Comparison of ENCODE assay signal across 10 cellular contexts in genomic region chr5:17398439-17398838, GRCh38.
DNase-seq lines count a peak whose midpoint lies in the region; ATAC-seq, FAIRE-seq and TF ChIP-seq lines count a peak whose summit lies in the region.
"Had no signal": no experiment of that assay in that cellular context is flagged by ENCODE, and none has a peak within 500 bp of the region (broad histone marks: within the 10 kb centered on the region; RNA-seq: fewer than 3 reads in every experiment).

No MANE protein-coding gene starts in this region.

- intact Hi-C loops in ovary (cut with DNase I), result no loop called here
- intact Hi-C loops in HepG2 (cut with micrococcal nuclease; ENCODE audit: unreplicated experiment), result no loop called here

- ATAC-seq in HG02885 (IDR thresholded peaks at IDR 0.05; ENCODE audit: poor library complexity, unreplicated experiment) (peak; percentile 65), HG03565 (IDR thresholded peaks at IDR 0.05; ENCODE audit: unreplicated experiment) (no peak), HepG2 (no peak)

- in situ Hi-C loops in HepG2 (cut with HindIII; ENCODE audit: extremely low pct_ligation_motif_present, low pct_unique_long_range_greater_than_20kb), result no loop called here

- whole genome bisulfite sequencing in ovary, 3 donors, result 26 to 40% (median 38%) methylated on average over 4 of the region's 4 CpGs
- 3% methylated on average over 4 of the region's 4 CpGs for WGBS in HepG2 (ENCODE audit: low lambda C conversion rate)

- FAIRE-seq in HepG2 (lab: Jason Lieb, UNC), result no peak

- H3K4me3 ChIP-seq in ovary, result no peak overlapping the region
- no peak overlapping the region for H3K4me3 ChIP-seq in HepG2 (replicated peaks in 1 of 3; ENCODE audit: insufficient read depth in 1 of 3, low read depth in 2 of 3, low read length in 3 of 3)

- H4K20me1 ChIP-seq in HepG2 (ENCODE audit: insufficient read depth, low read length), result no peaks in the 10 kb centered on the region

- TF ChIP-seq POLR2A in ovary (IDR thresholded peaks at IDR 0.05) (no peak), HepG2 (IDR thresholded peaks at IDR 0.05; ENCODE audit: insufficient read depth in 1 of 2, low read depth in 2 of 2, low read length in 2 of 2) (no peak)

- no peaks in the 10 kb centered on the region for H3K79me2 ChIP-seq in HepG2 (ENCODE audit: insufficient read depth, low read length)

- H3K9me3 ChIP-seq in ovary, result no peaks in the 10 kb centered on the region
- H3K9me3 ChIP-seq in HepG2 (ENCODE audit: low read length), result no peaks in the 10 kb centered on the region

- POLR2A ChIA-PET in RWPE1 (lab: Yijun Ruan, JAX; ENCODE audit: low non-redundant PET) (no interaction called here), HepG2 (lab: Yijun Ruan, JAX) (no interaction called here)

- H2AFZ ChIP-seq in HepG2 (ENCODE audit: low read length), result no peak overlapping the region

- TF ChIP-seq EP300 in ovary (IDR thresholded peaks at IDR 0.05) (no peak), HepG2 (IDR thresholded peaks at IDR 0.05; ENCODE audit: low read depth in 2 of 2, low read length in 2 of 2) (no peak), HepG2 (CRISPR knock-in tag; IDR thresholded peaks at IDR 0.05; ENCODE audit: borderline replicate concordance) (no peak)

- no peaks in the 10 kb centered on the region for H3K36me3 ChIP-seq in ovary
- H3K36me3 ChIP-seq in HepG2 (replicated peaks in 1 of 2; ENCODE audit: control insufficient read depth in 1 of 2, insufficient read depth in 2 of 2, low read length in 2 of 2), result no peaks in the 10 kb centered on the region

- CTCF ChIA-PET in RWPE1 (lab: Yijun Ruan, JAX), result interaction anchor here (0.5 kb wide), 1 partner anchor 9 kb away, joined by 3 read pairs; no protein-coding TSS in a partner anchor
- CTCF ChIA-PET in HepG2 (lab: Yijun Ruan, JAX; ENCODE audit: low intra/inter-chr PET ratio, low total read pairs), result no interaction called here

- H3K27ac ChIP-seq in RWPE1, result peak overlapping the region; percentile 43; the same call in 1 of the 2 replicates
- H3K27ac ChIP-seq in ovary, result no peak overlapping the region
- H3K27ac ChIP-seq in HepG2 (ENCODE audit: extremely low read length, insufficient read depth, low read length), result no peak overlapping the region

- DNase-seq in GM03348 (ENCODE audit: low spot score) (peak; percentile 71), RWPE1 (ENCODE audit: low spot score) (peak; percentile 70), islet precursor cell (peak; percentile 66), ovary (no peak), HepG2 (ENCODE audit: low spot score) (no peak), dermis blood vessel endothelial cell (no peak)
- DNase-seq: activated T-cell treated with anti-CD3 and anti-CD28 coated beads for 4 hours, foreskin melanocyte had no signal

- no TSS peak for BruUV-seq in HepG2 (replicated peaks; lab: Mats Ljungman, UMichigan)

- no peak overlapping the region for H3K4me2 ChIP-seq in HepG2 (ENCODE audit: low read depth, low read length)

- no peak overlapping the region for H3K9ac ChIP-seq in HepG2 (ENCODE audit: insufficient read depth, low read depth, low read length)

- TF ChIP-seq CTCF in RWPE1 (conservative IDR thresholded peaks at IDR 0.05; ENCODE audit: low read depth) (no peak), ovary (IDR thresholded peaks at IDR 0.05) (no peak), HepG2 (CRISPR knock-in tag; IDR thresholded peaks at IDR 0.05) (no peak)

- H3K4me1 ChIP-seq in ovary (ENCODE audit: insufficient read depth) (peaks cover 17% of the 10 kb centered on the region), HepG2 (ENCODE audit: insufficient read depth, low read length) (peaks cover 16% of the 10 kb centered on the region)

- H3K27me3 ChIP-seq in ovary (no peaks in the 10 kb centered on the region), HepG2 (ENCODE audit: control insufficient read depth in 1 of 2, insufficient read depth in 2 of 2, low read length in 2 of 2) (peaks cover 0 to 6% of the 10 kb centered on the region in 2 experiments; a peak in 1 of 5 replicates)

- TF ChIP-seq RAD21 in HepG2 (CRISPR knock-in tag; IDR thresholded peaks at IDR 0.05), result no peak

TF ChIP-seq in HepG2, 621 proteins besides CTCF, POLR2A, EP300 and RAD21:
- TF ChIP-seq PRDM10 (CRISPR knock-in tag; IDR thresholded peaks at IDR 0.05; ENCODE audit: low read depth) (no peak), ZNF549 (CRISPR knock-in tag; IDR thresholded peaks at IDR 0.05) (no peak), ARID5B (CRISPR knock-in tag; IDR thresholded peaks at IDR 0.05) (no peak), NFE2 (CRISPR knock-in tag; IDR thresholded peaks at IDR 0.05) (no peak), ZNF121 (CRISPR knock-in tag; IDR thresholded peaks at IDR 0.05) (no peak), GPN1 (CRISPR knock-in tag; IDR thresholded peaks at IDR 0.05; ENCODE audit: borderline replicate concordance) (no peak), SYNCRIP (IDR thresholded peaks at IDR 0.05; ENCODE audit: insufficient read depth, low read depth, low read length) (no peak), ZSCAN20 (CRISPR knock-in tag; IDR thresholded peaks at IDR 0.05; ENCODE audit: borderline replicate concordance) (no peak)
- TF ChIP-seq, protein P1, sequence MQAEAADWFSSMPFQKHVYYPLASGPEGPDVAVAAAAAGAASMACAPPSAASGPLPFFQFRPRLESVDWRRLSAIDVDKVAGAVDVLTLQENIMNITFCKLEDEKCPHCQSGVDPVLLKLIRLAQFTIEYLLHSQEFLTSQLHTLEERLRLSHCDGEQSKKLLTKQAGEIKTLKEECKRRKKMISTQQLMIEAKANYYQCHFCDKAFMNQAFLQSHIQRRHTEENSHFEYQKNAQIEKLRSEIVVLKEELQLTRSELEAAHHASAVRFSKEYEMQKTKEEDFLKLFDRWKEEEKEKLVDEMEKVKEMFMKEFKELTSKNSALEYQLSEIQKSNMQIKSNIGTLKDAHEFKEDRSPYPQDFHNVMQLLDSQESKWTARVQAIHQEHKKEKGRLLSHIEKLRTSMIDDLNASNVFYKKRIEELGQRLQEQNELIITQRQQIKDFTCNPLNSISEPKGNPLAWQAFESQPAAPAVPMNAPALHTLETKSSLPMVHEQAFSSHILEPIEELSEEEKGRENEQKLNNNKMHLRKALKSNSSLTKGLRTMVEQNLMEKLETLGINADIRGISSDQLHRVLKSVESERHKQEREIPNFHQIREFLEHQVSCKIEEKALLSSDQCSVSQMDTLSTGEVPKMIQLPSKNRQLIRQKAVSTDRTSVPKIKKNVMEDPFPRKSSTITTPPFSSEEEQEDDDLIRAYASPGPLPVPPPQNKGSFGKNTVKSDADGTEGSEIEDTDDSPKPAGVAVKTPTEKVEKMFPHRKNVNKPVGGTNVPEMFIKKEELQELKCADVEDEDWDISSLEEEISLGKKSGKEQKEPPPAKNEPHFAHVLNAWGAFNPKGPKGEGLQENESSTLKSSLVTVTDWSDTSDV (CRISPR knock-in tag; IDR thresholded peaks at IDR 0.05), result no peak
TF ChIP-seq in HepG2: peak in this region for 0.

Comparison
In these comparisons a context has a peak if more than half of its experiments do, and no peak if none do; other contexts are left out.
1. DNase-seq: peak in GM03348 (single experiment), RWPE1 (single experiment) and islet precursor cell (single experiment); none in ovary (0 of 5), HepG2 (single experiment) and dermis blood vessel endothelial cell (single experiment).